In the genomic region with DNA sequence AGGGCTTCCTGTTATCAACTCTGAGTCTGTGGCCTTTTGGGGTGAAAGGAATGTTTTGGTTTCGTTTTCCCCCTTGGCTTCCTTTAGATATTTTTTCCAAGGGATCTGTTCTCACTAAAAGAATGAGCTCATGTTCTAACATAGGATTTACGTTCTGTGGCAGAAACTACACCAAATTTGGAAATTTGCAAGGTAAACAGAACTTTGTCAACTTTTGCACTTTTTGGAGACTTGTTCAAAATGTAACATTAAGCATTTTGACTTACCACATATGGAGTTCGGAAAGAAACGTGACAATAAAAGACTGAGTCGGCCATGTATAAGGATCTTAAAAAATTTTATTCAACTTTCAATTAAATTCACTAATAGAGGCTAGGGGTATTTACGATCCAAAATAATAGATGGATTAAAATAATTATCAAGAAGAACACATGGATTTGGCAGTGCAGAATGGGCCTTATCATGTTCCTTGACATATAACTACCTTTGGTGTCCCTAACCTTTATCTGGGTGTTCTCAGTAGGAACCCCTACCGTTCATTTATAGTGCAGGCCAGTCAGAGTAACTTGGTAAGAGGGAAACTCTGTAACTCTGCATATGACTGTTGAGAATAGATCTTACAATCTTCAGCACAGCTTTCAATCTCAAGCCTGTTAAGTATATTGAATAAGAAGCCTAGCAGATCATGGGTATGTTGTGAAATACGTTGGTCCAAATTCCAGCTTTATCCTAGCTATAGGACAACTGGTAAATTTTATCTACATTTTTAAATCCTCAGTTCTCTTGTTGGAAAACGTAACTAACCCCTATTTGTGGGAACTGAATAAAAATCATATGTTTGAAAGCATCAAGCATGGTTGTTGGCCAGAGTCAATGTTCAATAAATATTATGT, we compare ENCODE assay signal across 1 cellular context.
A peak's percentile ranks its signal among the peaks of the same experiment; 100 is the strongest.
TF ChIP-seq lines count a peak whose summit lies in the region.

No MANE protein-coding gene starts in this region.

TF ChIP-seq in K562, 482 proteins besides CTCF, POLR2A, EP300 and RAD21 (continues in another document):
- TF ChIP-seq DNMT1 (IDR thresholded peaks at IDR 0.05) (no peak), BRD4 (IDR thresholded peaks at IDR 0.05) (peak; percentile 82), ZNF316 (IDR thresholded peaks at IDR 0.05) (peak; percentile 90), ZNF766 (CRISPR knock-in tag; conservative IDR thresholded peaks at IDR 0.05) (0 out of 2 replicates have a peak, but pooled peaks have one; percentile 36), ILF3 (IDR thresholded peaks at IDR 0.05; ENCODE audit: borderline replicate concordance) (no peak), DDX20 (tag; IDR thresholded peaks at IDR 0.05; ENCODE audit: low read depth) (no peak), FOXO4 (CRISPR knock-in tag; IDR thresholded peaks at IDR 0.05) (no peak), RBFOX2 (IDR thresholded peaks at IDR 0.05; ENCODE audit: low read depth, low read length) (peak; percentile 17; the same call in 1 of the 2 replicates), PATZ1 (CRISPR knock-in tag; IDR thresholded peaks at IDR 0.05; ENCODE audit: borderline replicate concordance) (no peak), NCOA6 (IDR thresholded peaks at IDR 0.05) (no peak), ZNF24 (IDR thresholded peaks at IDR 0.05) (no peak), TEAD1 (CRISPR knock-in tag; IDR thresholded peaks at IDR 0.05) (peak in 1 of 2 experiments; percentile 58; a peak in 1 of 4 replicates), PHF8 (IDR thresholded peaks at IDR 0.05; ENCODE audit: borderline replicate concordance, low read length) (0 out of 2 replicates have a peak, but pooled peaks have one; percentile 13), BHLHE40 (IDR thresholded peaks at IDR 0.05; ENCODE audit: low read length) (peak; percentile 59), NCOA2 (IDR thresholded peaks at IDR 0.05; ENCODE audit: partially characterized antibody in 2 of 2) (peak in 1 of 2 experiments; percentile 58), GATAD2B (IDR thresholded peaks at IDR 0.05; ENCODE audit: borderline replicate concordance) (peak; percentile 24; the same call in 1 of the 2 replicates), NR2C2 (CRISPR knock-in tag; IDR thresholded peaks at IDR 0.05) (no peak), NR2C2 (tag; IDR thresholded peaks at IDR 0.05) (peak; percentile 79), SNIP1 (IDR thresholded peaks at IDR 0.05; ENCODE audit: low read depth) (no peak), SOX6 (IDR thresholded peaks at IDR 0.05) (0 out of 2 replicates have a peak, but pooled peaks have one; percentile 8), ADNP (tag; IDR thresholded peaks at IDR 0.05) (no peak), CHAMP1 (IDR thresholded peaks at IDR 0.05) (peak; percentile 42; the same call in 1 of the 2 replicates), MLX (CRISPR knock-in tag; conservative IDR thresholded peaks at IDR 0.05) (no peak), MAZ (CRISPR knock-in tag; conservative IDR thresholded peaks at IDR 0.05 in 1 of 2, IDR thresholded peaks at IDR 0.05 in 1 of 2) (peak in 1 of 2 experiments; percentile 44; a peak in 2 of 4 replicates), ZNF395 (CRISPR knock-in tag; IDR thresholded peaks at IDR 0.05) (peak; percentile 3; the same call in 1 of the 2 replicates), KDM1A (IDR thresholded peaks at IDR 0.05) (no peak), NFE2 (IDR thresholded peaks at IDR 0.05; ENCODE audit: low read depth) (no peak), SMARCA4 (IDR thresholded peaks at IDR 0.05) (peak; percentile 71), MED1 (CRISPR knock-in tag; IDR thresholded peaks at IDR 0.05; ENCODE audit: borderline replicate concordance) (no peak), NCOR1 (IDR thresholded peaks at IDR 0.05) (0 out of 2 replicates have a peak, but pooled peaks have one; percentile 47), RB1 (IDR thresholded peaks at IDR 0.05; ENCODE audit: low read depth) (no peak), SAFB2 (IDR thresholded peaks at IDR 0.05; ENCODE audit: borderline replicate concordance, low read depth, low read length, severe bottlenecking) (no peak), CBX8 (IDR thresholded peaks at IDR 0.05; ENCODE audit: borderline replicate concordance, extremely low read depth, low read depth, low read length, poor library complexity, severe bottlenecking) (no peak), ZNF592 (IDR thresholded peaks at IDR 0.05) (peak; percentile 76), POLR2G (IDR thresholded peaks at IDR 0.05; ENCODE audit: low read depth, low read length) (no peak), HMBOX1 (IDR thresholded peaks at IDR 0.05) (peak; percentile 96)
- TF ChIP-seq, protein P1, sequence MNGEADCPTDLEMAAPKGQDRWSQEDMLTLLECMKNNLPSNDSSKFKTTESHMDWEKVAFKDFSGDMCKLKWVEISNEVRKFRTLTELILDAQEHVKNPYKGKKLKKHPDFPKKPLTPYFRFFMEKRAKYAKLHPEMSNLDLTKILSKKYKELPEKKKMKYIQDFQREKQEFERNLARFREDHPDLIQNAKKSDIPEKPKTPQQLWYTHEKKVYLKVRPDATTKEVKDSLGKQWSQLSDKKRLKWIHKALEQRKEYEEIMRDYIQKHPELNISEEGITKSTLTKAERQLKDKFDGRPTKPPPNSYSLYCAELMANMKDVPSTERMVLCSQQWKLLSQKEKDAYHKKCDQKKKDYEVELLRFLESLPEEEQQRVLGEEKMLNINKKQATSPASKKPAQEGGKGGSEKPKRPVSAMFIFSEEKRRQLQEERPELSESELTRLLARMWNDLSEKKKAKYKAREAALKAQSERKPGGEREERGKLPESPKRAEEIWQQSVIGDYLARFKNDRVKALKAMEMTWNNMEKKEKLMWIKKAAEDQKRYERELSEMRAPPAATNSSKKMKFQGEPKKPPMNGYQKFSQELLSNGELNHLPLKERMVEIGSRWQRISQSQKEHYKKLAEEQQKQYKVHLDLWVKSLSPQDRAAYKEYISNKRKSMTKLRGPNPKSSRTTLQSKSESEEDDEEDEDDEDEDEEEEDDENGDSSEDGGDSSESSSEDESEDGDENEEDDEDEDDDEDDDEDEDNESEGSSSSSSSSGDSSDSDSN (IDR thresholded peaks at IDR 0.05; ENCODE audit: borderline replicate concordance in 1 of 2, low read depth in 2 of 2, low read length in 2 of 2), result 0 out of 4 replicates have a peak, but pooled peaks of 1 of the 2 experiments have one; percentile 35
- TF ChIP-seq, protein P2, sequence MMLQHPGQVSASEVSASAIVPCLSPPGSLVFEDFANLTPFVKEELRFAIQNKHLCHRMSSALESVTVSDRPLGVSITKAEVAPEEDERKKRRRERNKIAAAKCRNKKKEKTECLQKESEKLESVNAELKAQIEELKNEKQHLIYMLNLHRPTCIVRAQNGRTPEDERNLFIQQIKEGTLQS (IDR thresholded peaks at IDR 0.05), result peak; percentile 41; the same call in 1 of the 2 replicates
- TF ChIP-seq, protein P2 (CRISPR knock-in tag; conservative IDR thresholded peaks at IDR 0.05), result no peak
